ENCODE assay signal across 1 cellular context in genomic region chr13:40565282-40566148, GRCh38.
TF ChIP-seq lines count a peak whose summit lies in the region.

No MANE protein-coding gene starts in this region.

TF ChIP-seq in HepG2, 621 proteins besides CTCF, POLR2A, EP300 and RAD21:
- TF ChIP-seq, protein P1, sequence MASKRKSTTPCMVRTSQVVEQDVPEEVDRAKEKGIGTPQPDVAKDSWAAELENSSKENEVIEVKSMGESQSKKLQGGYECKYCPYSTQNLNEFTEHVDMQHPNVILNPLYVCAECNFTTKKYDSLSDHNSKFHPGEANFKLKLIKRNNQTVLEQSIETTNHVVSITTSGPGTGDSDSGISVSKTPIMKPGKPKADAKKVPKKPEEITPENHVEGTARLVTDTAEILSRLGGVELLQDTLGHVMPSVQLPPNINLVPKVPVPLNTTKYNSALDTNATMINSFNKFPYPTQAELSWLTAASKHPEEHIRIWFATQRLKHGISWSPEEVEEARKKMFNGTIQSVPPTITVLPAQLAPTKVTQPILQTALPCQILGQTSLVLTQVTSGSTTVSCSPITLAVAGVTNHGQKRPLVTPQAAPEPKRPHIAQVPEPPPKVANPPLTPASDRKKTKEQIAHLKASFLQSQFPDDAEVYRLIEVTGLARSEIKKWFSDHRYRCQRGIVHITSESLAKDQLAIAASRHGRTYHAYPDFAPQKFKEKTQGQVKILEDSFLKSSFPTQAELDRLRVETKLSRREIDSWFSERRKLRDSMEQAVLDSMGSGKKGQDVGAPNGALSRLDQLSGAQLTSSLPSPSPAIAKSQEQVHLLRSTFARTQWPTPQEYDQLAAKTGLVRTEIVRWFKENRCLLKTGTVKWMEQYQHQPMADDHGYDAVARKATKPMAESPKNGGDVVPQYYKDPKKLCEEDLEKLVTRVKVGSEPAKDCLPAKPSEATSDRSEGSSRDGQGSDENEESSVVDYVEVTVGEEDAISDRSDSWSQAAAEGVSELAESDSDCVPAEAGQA (IDR thresholded peaks at IDR 0.05; ENCODE audit: low read depth): no peak
- TF ChIP-seq, protein P1 (CRISPR knock-in tag; IDR thresholded peaks at IDR 0.05; ENCODE audit: borderline replicate concordance): no peak
- TF ChIP-seq ZEB1 (IDR thresholded peaks at IDR 0.05; ENCODE audit: insufficient replicate concordance, low read depth): no peak
- no peak for TF ChIP-seq NR2F2 (IDR thresholded peaks at IDR 0.05; ENCODE audit: borderline replicate concordance, low read depth)
- no peak for TF ChIP-seq ZNF564 (CRISPR knock-in tag; IDR thresholded peaks at IDR 0.05)
- peak; percentile 68 for TF ChIP-seq ATF7 (IDR thresholded peaks at IDR 0.05)
- no peak for TF ChIP-seq ATF7 (CRISPR knock-in tag; IDR thresholded peaks at IDR 0.05)
- no peak for TF ChIP-seq THRA (CRISPR knock-in tag; IDR thresholded peaks at IDR 0.05; ENCODE audit: borderline replicate concordance)
- TF ChIP-seq KAT8 (CRISPR knock-in tag; IDR thresholded peaks at IDR 0.05): no peak
- TF ChIP-seq, protein P2, sequence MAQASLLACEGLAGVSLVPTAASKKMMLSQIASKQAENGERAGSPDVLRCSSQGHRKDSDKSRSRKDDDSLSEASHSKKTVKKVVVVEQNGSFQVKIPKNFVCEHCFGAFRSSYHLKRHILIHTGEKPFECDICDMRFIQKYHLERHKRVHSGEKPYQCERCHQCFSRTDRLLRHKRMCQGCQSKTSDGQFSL (CRISPR knock-in tag; IDR thresholded peaks at IDR 0.05): peak; percentile 60; the same call in 1 of the 2 replicates
- peak; percentile 69 for TF ChIP-seq ZNF687 (CRISPR knock-in tag; IDR thresholded peaks at IDR 0.05)
- TF ChIP-seq CHD4 (IDR thresholded peaks at IDR 0.05; ENCODE audit: borderline replicate concordance, low read length): no peak
- TF ChIP-seq, protein P3, sequence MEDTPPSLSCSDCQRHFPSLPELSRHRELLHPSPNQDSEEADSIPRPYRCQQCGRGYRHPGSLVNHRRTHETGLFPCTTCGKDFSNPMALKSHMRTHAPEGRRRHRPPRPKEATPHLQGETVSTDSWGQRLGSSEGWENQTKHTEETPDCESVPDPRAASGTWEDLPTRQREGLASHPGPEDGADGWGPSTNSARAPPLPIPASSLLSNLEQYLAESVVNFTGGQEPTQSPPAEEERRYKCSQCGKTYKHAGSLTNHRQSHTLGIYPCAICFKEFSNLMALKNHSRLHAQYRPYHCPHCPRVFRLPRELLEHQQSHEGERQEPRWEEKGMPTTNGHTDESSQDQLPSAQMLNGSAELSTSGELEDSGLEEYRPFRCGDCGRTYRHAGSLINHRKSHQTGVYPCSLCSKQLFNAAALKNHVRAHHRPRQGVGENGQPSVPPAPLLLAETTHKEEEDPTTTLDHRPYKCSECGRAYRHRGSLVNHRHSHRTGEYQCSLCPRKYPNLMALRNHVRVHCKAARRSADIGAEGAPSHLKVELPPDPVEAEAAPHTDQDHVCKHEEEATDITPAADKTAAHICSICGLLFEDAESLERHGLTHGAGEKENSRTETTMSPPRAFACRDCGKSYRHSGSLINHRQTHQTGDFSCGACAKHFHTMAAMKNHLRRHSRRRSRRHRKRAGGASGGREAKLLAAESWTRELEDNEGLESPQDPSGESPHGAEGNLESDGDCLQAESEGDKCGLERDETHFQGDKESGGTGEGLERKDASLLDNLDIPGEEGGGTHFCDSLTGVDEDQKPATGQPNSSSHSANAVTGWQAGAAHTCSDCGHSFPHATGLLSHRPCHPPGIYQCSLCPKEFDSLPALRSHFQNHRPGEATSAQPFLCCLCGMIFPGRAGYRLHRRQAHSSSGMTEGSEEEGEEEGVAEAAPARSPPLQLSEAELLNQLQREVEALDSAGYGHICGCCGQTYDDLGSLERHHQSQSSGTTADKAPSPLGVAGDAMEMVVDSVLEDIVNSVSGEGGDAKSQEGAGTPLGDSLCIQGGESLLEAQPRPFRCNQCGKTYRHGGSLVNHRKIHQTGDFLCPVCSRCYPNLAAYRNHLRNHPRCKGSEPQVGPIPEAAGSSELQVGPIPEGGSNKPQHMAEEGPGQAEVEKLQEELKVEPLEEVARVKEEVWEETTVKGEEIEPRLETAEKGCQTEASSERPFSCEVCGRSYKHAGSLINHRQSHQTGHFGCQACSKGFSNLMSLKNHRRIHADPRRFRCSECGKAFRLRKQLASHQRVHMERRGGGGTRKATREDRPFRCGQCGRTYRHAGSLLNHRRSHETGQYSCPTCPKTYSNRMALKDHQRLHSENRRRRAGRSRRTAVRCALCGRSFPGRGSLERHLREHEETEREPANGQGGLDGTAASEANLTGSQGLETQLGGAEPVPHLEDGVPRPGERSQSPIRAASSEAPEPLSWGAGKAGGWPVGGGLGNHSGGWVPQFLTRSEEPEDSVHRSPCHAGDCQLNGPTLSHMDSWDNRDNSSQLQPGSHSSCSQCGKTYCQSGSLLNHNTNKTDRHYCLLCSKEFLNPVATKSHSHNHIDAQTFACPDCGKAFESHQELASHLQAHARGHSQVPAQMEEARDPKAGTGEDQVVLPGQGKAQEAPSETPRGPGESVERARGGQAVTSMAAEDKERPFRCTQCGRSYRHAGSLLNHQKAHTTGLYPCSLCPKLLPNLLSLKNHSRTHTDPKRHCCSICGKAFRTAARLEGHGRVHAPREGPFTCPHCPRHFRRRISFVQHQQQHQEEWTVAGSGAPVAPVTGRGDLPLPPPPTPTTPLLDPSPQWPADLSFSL (CRISPR knock-in tag; IDR thresholded peaks at IDR 0.05): no peak
